ENCODE assay signal across 19 cellular contexts in the genomic region with DNA sequence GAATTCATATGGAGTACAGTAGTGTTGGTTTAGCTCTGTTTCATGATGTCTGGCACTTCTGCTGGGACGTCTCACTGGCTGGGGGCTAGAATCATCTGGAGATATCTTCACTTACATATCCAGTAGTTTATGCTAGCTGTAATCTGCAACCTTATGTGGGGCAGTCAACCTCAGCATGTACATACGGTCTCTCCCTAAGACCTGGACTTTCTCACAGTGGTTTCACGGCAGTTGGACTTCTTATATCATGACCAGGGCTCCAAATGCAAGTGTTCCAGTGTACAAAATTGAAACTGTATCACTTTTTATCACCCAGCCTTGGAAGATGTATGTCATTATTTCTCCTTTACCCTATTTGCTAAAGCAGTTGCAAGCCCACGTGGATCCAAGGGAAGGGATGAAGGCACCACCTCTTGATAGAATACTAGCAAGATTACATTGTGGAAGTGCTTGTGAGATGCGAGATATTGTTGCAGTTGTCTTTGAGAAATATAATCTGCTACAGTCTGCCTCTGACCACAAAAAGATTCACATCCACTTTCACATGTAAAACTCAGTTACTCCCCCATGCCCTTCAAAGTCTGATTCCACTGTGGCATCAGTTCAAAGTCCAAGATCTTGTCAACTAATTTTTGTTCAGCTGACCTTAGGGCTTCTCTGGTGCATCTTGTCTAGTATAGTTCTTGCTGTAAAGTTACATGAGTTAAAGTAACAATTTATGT.
DNase-seq lines count a peak whose midpoint lies in the region; ATAC-seq and TF ChIP-seq lines count a peak whose summit lies in the region.
"Had no signal": no experiment of that assay in that cellular context is flagged by ENCODE, and none has a peak within 500 bp of the region (broad histone marks: within the 10 kb centered on the region; RNA-seq: fewer than 3 reads in every experiment).

No MANE protein-coding gene starts in this region.

- H3K4me1 Mint-ChIP-seq in type B pancreatic cell (ENCODE audit: unreplicated experiment), result no peaks in the 10 kb centered on the region
- H3K4me1 Mint-ChIP-seq in effector memory CD8-positive, alpha-beta T cell (ENCODE audit: low read depth in 2 of 2), result no peaks in the 10 kb centered on the region
- H3K4me1 Mint-ChIP-seq: endodermal cell had no signal

- no peak overlapping the region for H3K4me3 Mint-ChIP-seq in type B pancreatic cell
- no peak overlapping the region for H3K4me3 Mint-ChIP-seq in effector memory CD8-positive, alpha-beta T cell
- H3K4me3 Mint-ChIP-seq: endodermal cell had no signal

- no peak overlapping the region for H3K27ac Mint-ChIP-seq in type B pancreatic cell
- no peak overlapping the region for H3K27ac Mint-ChIP-seq in effector memory CD8-positive, alpha-beta T cell
- H3K27ac Mint-ChIP-seq: endodermal cell had no signal

- no peak overlapping the region for H3K9ac ChIP-seq in OCI-LY3 (ENCODE audit: low read length)

- H3K9me3 Mint-ChIP-seq in type B pancreatic cell, result no peaks in the 10 kb centered on the region
- peaks cover 5 to 8% of the 10 kb centered on the region in 2 donors for H3K9me3 Mint-ChIP-seq in effector memory CD8-positive, alpha-beta T cell

- no peaks in the 10 kb centered on the region for H3K79me2 ChIP-seq in OCI-LY3 (ENCODE audit: low read length)

- no peaks in the 10 kb centered on the region for H4K20me1 ChIP-seq in OCI-LY3 (ENCODE audit: insufficient read depth, low read length)

- no peak overlapping the region for H3K4me3 ChIP-seq in OCI-LY3 (ENCODE audit: low read length)
- H3K4me3 ChIP-seq: cardiac muscle cell, stomach had no signal

- H3K27me3 Mint-ChIP-seq in type B pancreatic cell, result peaks cover 4% of the 10 kb centered on the region
- H3K27me3 Mint-ChIP-seq in effector memory CD8-positive, alpha-beta T cell, result peaks cover 6 to 15% of the 10 kb centered on the region in 2 donors

- peaks cover 9% of the 10 kb centered on the region; the same call in 1 of the 2 replicates for H3K4me1 ChIP-seq in OCI-LY3 (ENCODE audit: low read length)
- H3K4me1 ChIP-seq: stomach had no signal

- no peak for DNase-seq in hippocampal formation (lab: John Stamatoyannopoulos, UW)
- no peak for DNase-seq in type B pancreatic cell (ENCODE audit: extremely low spot score, unreplicated experiment)
- DNase-seq in effector memory CD8-positive, alpha-beta T cell, result no peak
- no peak for DNase-seq in NCI-H774 (lab: John Stamatoyannopoulos, UW)
- DNase-seq: activated CD4-positive, alpha-beta T cell treated with anti-CD3 and anti-CD28 coated beads for 48 hours; activated T-cell treated with anti-CD3 and anti-CD28 coated beads, Interleukin-2, amount 50 U/mL, for 48 hours; Calu3; endodermal cell; GDM1; KBM-7; left ventricle myocardium superior; posterior cingulate gyrus; SHP77; stomach had no signal

- no peaks in the 10 kb centered on the region for H3K36me3 Mint-ChIP-seq in type B pancreatic cell
- H3K36me3 Mint-ChIP-seq in effector memory CD8-positive, alpha-beta T cell (ENCODE audit: insufficient read depth), result no peaks in the 10 kb centered on the region

- ATAC-seq in GM18519 (IDR thresholded peaks at IDR 0.05; ENCODE audit: low FRiP score, unreplicated experiment) (peak; percentile 75), GM21390 (IDR thresholded peaks at IDR 0.05; ENCODE audit: unreplicated experiment) (peak; percentile 79), HG03066 (IDR thresholded peaks at IDR 0.05; ENCODE audit: low read depth, unreplicated experiment) (peak; percentile 91)
- no peak for ATAC-seq in effector memory CD8-positive, alpha-beta T cell (replicated peaks)
- ATAC-seq: left ventricle myocardium superior had no signal

- H3K9me3 ChIP-seq in OCI-LY3 (ENCODE audit: insufficient read depth, low read length), result no peaks in the 10 kb centered on the region

- no peaks in the 10 kb centered on the region for H3K36me3 ChIP-seq in OCI-LY3 (replicated peaks; ENCODE audit: low read depth, low read length)
- H3K36me3 ChIP-seq: cardiac muscle cell, stomach had no signal

- H3K27me3 ChIP-seq in OCI-LY3 (ENCODE audit: low read depth, low read length), result no peaks in the 10 kb centered on the region
- H3K27me3 ChIP-seq: cardiac muscle cell, stomach had no signal

- 0 out of 2 replicates have a peak overlapping the region, but pooled peaks have one; percentile 9 for H3K4me2 ChIP-seq in OCI-LY3 (ENCODE audit: low read length)

- H2AFZ ChIP-seq in OCI-LY3 (ENCODE audit: low read depth, low read length), result no peak overlapping the region

- no peak for TF ChIP-seq CTCF in OCI-LY3 (IDR thresholded peaks at IDR 0.05; ENCODE audit: low read depth, low read length)
- TF ChIP-seq CTCF in type B pancreatic cell (conservative IDR thresholded peaks at IDR 0.05), result no peak

- H3K27ac ChIP-seq in OCI-LY3 (ENCODE audit: low read length), result no peak overlapping the region
- H3K27ac ChIP-seq: cardiac muscle cell, stomach had no signal
